Comparison of ENCODE assay signal across 2 cellular contexts in the genomic region with DNA sequence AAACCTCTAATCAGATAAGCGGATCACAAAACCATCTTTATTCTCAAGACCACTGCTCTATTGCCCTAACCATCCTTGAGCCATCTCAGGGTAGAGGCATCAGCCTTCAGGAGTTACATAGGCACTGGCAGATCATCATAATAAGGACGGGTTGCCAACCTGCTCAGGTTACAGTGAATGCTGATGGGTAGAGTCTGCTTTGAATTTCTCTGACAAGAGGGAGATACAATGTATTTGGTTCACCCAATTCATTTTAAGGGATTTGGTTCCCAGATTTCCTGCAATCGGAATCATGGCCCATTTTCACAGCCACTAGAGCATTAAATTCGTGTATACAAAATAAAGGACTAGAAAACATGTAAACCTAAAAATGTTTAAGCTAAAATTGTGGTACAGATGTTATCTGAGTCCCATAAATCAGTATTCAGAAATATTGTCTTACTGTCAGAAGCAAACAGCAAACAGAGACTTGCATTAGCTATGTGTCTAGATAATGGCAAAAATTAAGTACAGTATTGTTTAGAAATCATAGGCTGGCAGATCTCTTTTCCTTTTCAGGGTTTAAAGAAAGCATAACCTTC.
TF ChIP-seq lines count a peak whose summit lies in the region.

No MANE protein-coding gene starts in this region.

TF ChIP-seq in A549, 52 proteins besides CTCF, POLR2A, EP300 and RAD21 (continued from another document):
- no peak for TF ChIP-seq ELK1 (IDR thresholded peaks at IDR 0.05; ENCODE audit: low read depth, low read length)
- no peak for TF ChIP-seq CBX8 (IDR thresholded peaks at IDR 0.05)
- TF ChIP-seq HOXA7 (CRISPR knock-in tag; IDR thresholded peaks at IDR 0.05), result peak; percentile 54; the same call in 1 of the 2 replicates
- TF ChIP-seq ESRRA (IDR thresholded peaks at IDR 0.05; ENCODE audit: borderline replicate concordance, low read length), result no peak
- TF ChIP-seq POLR2AphosphoS2 (conservative IDR thresholded peaks at IDR 0.05; ENCODE audit: low read length), result no peak
- no peak for TF ChIP-seq RARB (CRISPR knock-in tag; IDR thresholded peaks at IDR 0.05)
- no peak for TF ChIP-seq MAZ (IDR thresholded peaks at IDR 0.05; ENCODE audit: borderline replicate concordance, low read depth, low read length)
- TF ChIP-seq, protein P1, sequence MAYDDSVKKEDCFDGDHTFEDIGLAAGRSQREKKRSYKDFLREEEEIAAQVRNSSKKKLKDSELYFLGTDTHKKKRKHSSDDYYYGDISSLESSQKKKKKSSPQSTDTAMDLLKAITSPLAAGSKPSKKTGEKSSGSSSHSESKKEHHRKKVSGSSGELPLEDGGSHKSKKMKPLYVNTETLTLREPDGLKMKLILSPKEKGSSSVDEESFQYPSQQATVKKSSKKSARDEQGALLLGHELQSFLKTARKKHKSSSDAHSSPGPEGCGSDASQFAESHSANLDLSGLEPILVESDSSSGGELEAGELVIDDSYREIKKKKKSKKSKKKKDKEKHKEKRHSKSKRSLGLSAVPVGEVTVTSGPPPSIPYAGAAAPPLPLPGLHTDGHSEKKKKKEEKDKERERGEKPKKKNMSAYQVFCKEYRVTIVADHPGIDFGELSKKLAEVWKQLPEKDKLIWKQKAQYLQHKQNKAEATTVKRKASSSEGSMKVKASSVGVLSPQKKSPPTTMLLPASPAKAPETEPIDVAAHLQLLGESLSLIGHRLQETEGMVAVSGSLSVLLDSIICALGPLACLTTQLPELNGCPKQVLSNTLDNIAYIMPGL (CRISPR knock-in tag; IDR thresholded peaks at IDR 0.05; ENCODE audit: borderline replicate concordance), result no peak
- no peak for TF ChIP-seq FOXS1 (CRISPR knock-in tag; IDR thresholded peaks at IDR 0.05)
- no peak for TF ChIP-seq CHD2 (IDR thresholded peaks at IDR 0.05; ENCODE audit: low read length, partially characterized antibody)
- TF ChIP-seq SREBF2 (IDR thresholded peaks at IDR 0.05), result no peak
- no peak for TF ChIP-seq PHF8 (IDR thresholded peaks at IDR 0.05; ENCODE audit: borderline replicate concordance, low read depth)
- TF ChIP-seq TFCP2L1 (CRISPR knock-in tag; IDR thresholded peaks at IDR 0.05), result no peak
- TF ChIP-seq HOXB13 (CRISPR knock-in tag; IDR thresholded peaks at IDR 0.05; ENCODE audit: low read depth), result peak; percentile 87; the same call in 1 of the 2 replicates
- TF ChIP-seq HOXB5 (CRISPR knock-in tag; IDR thresholded peaks at IDR 0.05), result peak; percentile 72
- TF ChIP-seq EHF (CRISPR knock-in tag; IDR thresholded peaks at IDR 0.05), result 0 out of 2 replicates have a peak, but pooled peaks have one; percentile 80
- TF ChIP-seq ZFP36 (IDR thresholded peaks at IDR 0.05; ENCODE audit: borderline replicate concordance, partially characterized antibody), result no peak
- no peak for TF ChIP-seq RCOR1 (IDR thresholded peaks at IDR 0.05; ENCODE audit: low read depth, low read length)
- no peak for TF ChIP-seq FOSB (CRISPR knock-in tag; IDR thresholded peaks at IDR 0.05)
- TF ChIP-seq JUNB (IDR thresholded peaks at IDR 0.05), result no peak
- TF ChIP-seq, protein P2, sequence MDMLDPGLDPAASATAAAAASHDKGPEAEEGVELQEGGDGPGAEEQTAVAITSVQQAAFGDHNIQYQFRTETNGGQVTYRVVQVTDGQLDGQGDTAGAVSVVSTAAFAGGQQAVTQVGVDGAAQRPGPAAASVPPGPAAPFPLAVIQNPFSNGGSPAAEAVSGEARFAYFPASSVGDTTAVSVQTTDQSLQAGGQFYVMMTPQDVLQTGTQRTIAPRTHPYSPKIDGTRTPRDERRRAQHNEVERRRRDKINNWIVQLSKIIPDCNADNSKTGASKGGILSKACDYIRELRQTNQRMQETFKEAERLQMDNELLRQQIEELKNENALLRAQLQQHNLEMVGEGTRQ (IDR thresholded peaks at IDR 0.05), result no peak
- no peak for TF ChIP-seq CBX2 (IDR thresholded peaks at IDR 0.05; ENCODE audit: borderline replicate concordance, low read depth)
- TF ChIP-seq, protein P3, sequence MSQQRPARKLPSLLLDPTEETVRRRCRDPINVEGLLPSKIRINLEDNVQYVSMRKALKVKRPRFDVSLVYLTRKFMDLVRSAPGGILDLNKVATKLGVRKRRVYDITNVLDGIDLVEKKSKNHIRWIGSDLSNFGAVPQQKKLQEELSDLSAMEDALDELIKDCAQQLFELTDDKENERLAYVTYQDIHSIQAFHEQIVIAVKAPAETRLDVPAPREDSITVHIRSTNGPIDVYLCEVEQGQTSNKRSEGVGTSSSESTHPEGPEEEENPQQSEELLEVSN (IDR thresholded peaks at IDR 0.05; ENCODE audit: borderline replicate concordance, low read depth), result no peak
- TF ChIP-seq ZSCAN20 (CRISPR knock-in tag; IDR thresholded peaks at IDR 0.05), result peak; percentile 64; the same call in 1 of the 2 replicates
- no peak for TF ChIP-seq FOSL2 (IDR thresholded peaks at IDR 0.05)
- no peak for TF ChIP-seq FOSL2 (CRISPR knock-in tag; IDR thresholded peaks at IDR 0.05)
- TF ChIP-seq, protein P4, sequence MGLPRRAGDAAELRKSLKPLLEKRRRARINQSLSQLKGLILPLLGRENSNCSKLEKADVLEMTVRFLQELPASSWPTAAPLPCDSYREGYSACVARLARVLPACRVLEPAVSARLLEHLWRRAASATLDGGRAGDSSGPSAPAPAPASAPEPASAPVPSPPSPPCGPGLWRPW (IDR thresholded peaks at IDR 0.05), result no peak
- TF ChIP-seq SMC3 (IDR thresholded peaks at IDR 0.05), result no peak
- TF ChIP-seq EHMT2 (IDR thresholded peaks at IDR 0.05; ENCODE audit: low read depth), result no peak
- TF ChIP-seq HDAC2 (IDR thresholded peaks at IDR 0.05), result no peak
- no peak for TF ChIP-seq TP53 (CRISPR knock-in tag; IDR thresholded peaks at IDR 0.05)
- TF ChIP-seq JUN (IDR thresholded peaks at IDR 0.05), result no peak

TF ChIP-seq in SK-N-SH treated with all-trans-retinoic acid at 6 μM for 48 hours, 23 proteins besides CTCF, POLR2A, EP300 and RAD21 (continued from another document):
- TF ChIP-seq PATZ1 (CRISPR knock-in tag; IDR thresholded peaks at IDR 0.05; ENCODE audit: borderline replicate concordance) (no peak), GLIS3 (CRISPR knock-in tag; IDR thresholded peaks at IDR 0.05) (no peak), TSHZ2 (CRISPR knock-in tag; IDR thresholded peaks at IDR 0.05) (no peak), CSDC2 (CRISPR knock-in tag; IDR thresholded peaks at IDR 0.05) (no peak)
